ENCODE assay signal across 8 cellular contexts in genomic region chr18:11849279-11849678, GRCh38. TPM values are rescaled to one million over a fixed set of nuclear protein-coding genes. Genes with fewer than 3 reads are reported as not detected.
DNase-seq lines count a peak whose midpoint lies in the region; ATAC-seq and TF ChIP-seq lines count a peak whose summit lies in the region.

No MANE protein-coding gene starts in this region.

- H3K9me3 Mint-ChIP-seq in dendritic cell treated with granulocyte-macrophage colony-stimulating factor and Interleukin-4, amounts not matched to agents 40 ng/mL and 50 ng/mL, for 4 days, result no peaks in the 10 kb centered on the region
- H3K9me3 Mint-ChIP-seq in neural crest cell, result no peaks in the 10 kb centered on the region

- H3K4me1 Mint-ChIP-seq in dendritic cell treated with granulocyte-macrophage colony-stimulating factor and Interleukin-4, amounts not matched to agents 40 ng/mL and 50 ng/mL, for 4 days (ENCODE audit: low read depth), result peaks cover 23% of the 10 kb centered on the region
- H3K4me1 Mint-ChIP-seq in neural crest cell, result peaks cover 30% of the 10 kb centered on the region

- TF ChIP-seq CTCF in right atrium auricular region (IDR thresholded peaks at IDR 0.05) (no peak), neural crest cell (conservative IDR thresholded peaks at IDR 0.05) (no peak)

- H3K4me3 ChIP-seq in right atrium auricular region (no peak overlapping the region), right cardiac atrium (ENCODE audit: low read length) (no peak overlapping the region)

- H3K27me3 ChIP-seq in right atrium auricular region, result no peaks in the 10 kb centered on the region
- no peaks in the 10 kb centered on the region for H3K27me3 ChIP-seq in right cardiac atrium (ENCODE audit: control insufficient read depth, insufficient read depth)

- H3K27ac Mint-ChIP-seq in dendritic cell treated with granulocyte-macrophage colony-stimulating factor and Interleukin-4, amounts not matched to agents 40 ng/mL and 50 ng/mL, for 4 days, result peak overlapping the region; percentile 99
- no peak overlapping the region for H3K27ac Mint-ChIP-seq in neural crest cell (ENCODE audit: unreplicated experiment)

- H3K9me3 ChIP-seq in right atrium auricular region (no peaks in the 10 kb centered on the region), right cardiac atrium (ENCODE audit: control insufficient read depth, low read length) (no peaks in the 10 kb centered on the region)

- intact Hi-C loops in right cardiac atrium (cut with DNase I), result no loop called here
- intact Hi-C loops in dendritic cell treated with granulocyte-macrophage colony-stimulating factor and Interleukin-4, amounts not matched to agents 40 ng/mL and 50 ng/mL, for 4 days (cut with micrococcal nuclease), result no loop called here

- H3K27ac ChIP-seq in right atrium auricular region, result peak overlapping the region; percentile 93 to 98
- H3K27ac ChIP-seq in right cardiac atrium (ENCODE audit: low read length), result no peak overlapping the region

- DNase-seq in right atrium auricular region (ENCODE audit: low spot score) (peak; percentile 55), right cardiac atrium (no peak), neural crest cell (ENCODE audit: low read depth, low spot score) (no peak), NCI-H128 (lab: John Stamatoyannopoulos, UW; ENCODE audit: unreplicated experiment) (no peak), globus pallidus (ENCODE audit: low spot score) (no peak), NCI-H510A (lab: John Stamatoyannopoulos, UW) (no peak)

- H3K4me3 Mint-ChIP-seq in dendritic cell treated with granulocyte-macrophage colony-stimulating factor and Interleukin-4, amounts not matched to agents 40 ng/mL and 50 ng/mL, for 4 days, result no peak overlapping the region
- H3K4me3 Mint-ChIP-seq in neural crest cell, result peak overlapping the region; percentile 74

- WGBS in right cardiac atrium, result 83% methylated on average over 7 of the region's 7 CpGs

- ATAC-seq in right cardiac atrium (no peak), HG02970 (IDR thresholded peaks at IDR 0.05; ENCODE audit: low FRiP score, unreplicated experiment) (no peak)

- H3K27me3 Mint-ChIP-seq in dendritic cell treated with granulocyte-macrophage colony-stimulating factor and Interleukin-4, amounts not matched to agents 40 ng/mL and 50 ng/mL, for 4 days, result peaks cover 9% of the 10 kb centered on the region
- no peaks in the 10 kb centered on the region for H3K27me3 Mint-ChIP-seq in neural crest cell (ENCODE audit: low read depth)

- H3K4me1 ChIP-seq in right atrium auricular region (peaks cover 0 to 27% of the 10 kb centered on the region in 2 donors), right cardiac atrium (ENCODE audit: control insufficient read depth, insufficient read depth, low read length) (no peaks in the 10 kb centered on the region)

- H3K36me3 Mint-ChIP-seq in dendritic cell treated with granulocyte-macrophage colony-stimulating factor and Interleukin-4, amounts not matched to agents 40 ng/mL and 50 ng/mL, for 4 days (ENCODE audit: low read depth), result peaks cover 22% of the 10 kb centered on the region
- H3K36me3 Mint-ChIP-seq in neural crest cell (ENCODE audit: low read depth), result no peaks in the 10 kb centered on the region

- H3K36me3 ChIP-seq in right atrium auricular region, result no peaks in the 10 kb centered on the region

RNA-seq across cellular contexts. Expression of gene CHMP1B, which starts 1.9 kb away (rescaled TPM):
- total RNA-seq in right atrium auricular region (10 to 100 TPM; 30.5 to 38.2 TPM), right cardiac atrium (10 to 100 TPM; 28.8 to 40.3 (median 32.3) TPM), neural crest cell (23.7 TPM in 2 replicates)
- polyA plus RNA-seq in right cardiac atrium, result 40.4 TPM

RNA-seq across cellular contexts. Expression of gene MPPE1, which starts 58.8 kb away (rescaled TPM):
- 10 to 100 TPM; 18.7 to 28.9 TPM for total RNA-seq in right atrium auricular region
- 10 to 100 TPM; 29.0 to 40.6 (median 32.4) TPM for total RNA-seq in right cardiac atrium
- 20.7 TPM for polyA plus RNA-seq in right cardiac atrium
- total RNA-seq in neural crest cell, result 22.8 and 28.9 TPM in 2 replicates
